ENCODE assay signal across 24 cellular contexts in genomic region chr15:63080638-63081250, GRCh38. TPM values are rescaled to one million over a fixed set of nuclear protein-coding genes. Genes with fewer than 3 reads are reported as not detected.
DNase-seq lines count a peak whose midpoint lies in the region; ATAC-seq and TF ChIP-seq lines count a peak whose summit lies in the region.
"Had no signal": no experiment of that assay in that cellular context is flagged by ENCODE, and none has a peak within 500 bp of the region (broad histone marks: within the 10 kb centered on the region; RNA-seq: fewer than 3 reads in every experiment).

No MANE protein-coding gene starts in this region.

- peak overlapping the region; percentile 33 for H3K14ac ChIP-seq in trophoblast cell (ENCODE audit: low read length)

- H3K9me3 ChIP-seq in GM23248 (ENCODE audit: low read depth) = no peaks in the 10 kb centered on the region
- H3K9me3 ChIP-seq in gastroesophageal sphincter = no peaks in the 10 kb centered on the region
- no peaks in the 10 kb centered on the region for H3K9me3 ChIP-seq in trophoblast cell (ENCODE audit: insufficient read depth, low read depth, low read length)
- no peaks in the 10 kb centered on the region for H3K9me3 ChIP-seq in T-helper 17 cell (ENCODE audit: control insufficient read depth, low read length, poor library complexity, severe bottlenecking)
- H3K9me3 ChIP-seq: breast epithelium, HAP-1, thyroid gland had no signal

- H2AFZ ChIP-seq in GM23248 = peak overlapping the region; percentile 20; the same call in 1 of the 2 replicates
- H2AFZ ChIP-seq in trophoblast cell (ENCODE audit: insufficient read depth, low read length, poor library complexity) = no peak overlapping the region

- no peak overlapping the region for H2AK5ac ChIP-seq in trophoblast cell (ENCODE audit: low read length)

- peak overlapping the region; percentile 52 for H4K91ac ChIP-seq in trophoblast cell (ENCODE audit: low read depth, low read length)

- H3F3A ChIP-seq in GM23248 (ENCODE audit: insufficient read depth) = peaks cover 4% of the 10 kb centered on the region; the same call in 1 of the 2 replicates

- no peak for TF ChIP-seq CTCF in gastroesophageal sphincter (IDR thresholded peaks at IDR 0.05)

- H3K9me2 ChIP-seq in GM23248 (ENCODE audit: insufficient read depth) = no peaks in the 10 kb centered on the region

- no peak overlapping the region for H3K4me3 Mint-ChIP-seq in T-helper 17 cell
- H3K4me3 Mint-ChIP-seq: CD4-positive, alpha-beta memory T cell; naive thymus-derived CD8-positive, alpha-beta T cell had no signal

- H2BK5ac ChIP-seq in trophoblast cell (ENCODE audit: low read depth, low read length, poor library complexity) = peak overlapping the region; percentile 35

- peaks cover 61% of the 10 kb centered on the region for H3K27me3 Mint-ChIP-seq in T-helper 17 cell

- H4K8ac ChIP-seq in trophoblast cell (ENCODE audit: low read depth, low read length) = no peak overlapping the region

- no peaks in the 10 kb centered on the region for H4K20me1 ChIP-seq in GM23248 (ENCODE audit: insufficient read depth)

- H3K79me2 ChIP-seq in GM23248 (ENCODE audit: insufficient read depth) = no peaks in the 10 kb centered on the region
- no peaks in the 10 kb centered on the region for H3K79me2 ChIP-seq in trophoblast cell (ENCODE audit: control insufficient read depth, insufficient read depth, low read length, poor library complexity)

- H3K27ac Mint-ChIP-seq in T-helper 17 cell = no peak overlapping the region
- H3K27ac Mint-ChIP-seq: CD4-positive, alpha-beta memory T cell had no signal

- H3K4me2 ChIP-seq in GM23248 (ENCODE audit: unreplicated experiment) = peak overlapping the region; percentile 17
- no peak overlapping the region for H3K4me2 ChIP-seq in trophoblast cell (ENCODE audit: low read length)

- DNase-seq in GM23248 = peak; percentile 29
- peak; percentile 73 for DNase-seq in NCI-H1694 (lab: John Stamatoyannopoulos, UW)
- DNase-seq in trophoblast cell = no peak
- no peak for DNase-seq in T-helper 17 cell
- no peak for DNase-seq in Kasumi-1 (lab: John Stamatoyannopoulos, UW)
- DNase-seq: activated CD4-positive, alpha-beta T cell treated with anti-CD3 and anti-CD28 coated beads, Interleukin-2, amount 50 U/mL, for 1 hour; activated CD8-positive, alpha-beta memory T cell treated with anti-CD3 and anti-CD28 coated beads, Interleukin-2, amount 50 U/mL, for 4 hours; activated effector memory CD4-positive, alpha-beta T cell treated with Interleukin-2 at 50 U/mL for 16 hours; CD4-positive, alpha-beta memory T cell; dermis blood vessel endothelial cell; DMS79 treated with DMSO at 0.1 percent for 48 hours; Karpas-422; naive thymus-derived CD8-positive, alpha-beta T cell; NCI-H1048; NCI-H526; SHP77 treated with DMSO at 0.1 percent for 48 hours; stimulated activated CD4-positive, alpha-beta T cell treated with anti-CD3 and anti-CD28 coated beads, Interleukin-1b, Interleukin-23, amount 100 ng/mL, for 48 hours; stimulated activated naive CD4-positive, alpha-beta T cell; T-helper 1 cell; thyroid gland had no signal

- H3K4me1 Mint-ChIP-seq in T-helper 17 cell = peaks cover 7% of the 10 kb centered on the region

- peaks cover 22% of the 10 kb centered on the region for H3K79me1 ChIP-seq in trophoblast cell (ENCODE audit: low read length)

- H4K12ac ChIP-seq in trophoblast cell (ENCODE audit: low read depth, low read length) = no peak overlapping the region

- H3K36me3 ChIP-seq in GM23248 (ENCODE audit: low read depth) (no peaks in the 10 kb centered on the region), gastroesophageal sphincter (no peaks in the 10 kb centered on the region), trophoblast cell (ENCODE audit: control insufficient read depth in 1 of 2, insufficient read depth in 2 of 2, low read length in 2 of 2) (no peaks in the 10 kb centered on the region)
- H3K36me3 ChIP-seq: breast epithelium, HAP-1, thyroid gland had no signal

- H3K9ac ChIP-seq in GM23248 = no peak overlapping the region
- no peak overlapping the region for H3K9ac ChIP-seq in trophoblast cell (ENCODE audit: low read length)

- no peak overlapping the region for H3K23ac ChIP-seq in trophoblast cell (ENCODE audit: low read length)

- H3K27me3 ChIP-seq in GM23248 (replicated peaks; ENCODE audit: insufficient read depth) = no peaks in the 10 kb centered on the region
- no peaks in the 10 kb centered on the region for H3K27me3 ChIP-seq in gastroesophageal sphincter
- H3K27me3 ChIP-seq in trophoblast cell (ENCODE audit: insufficient read depth, low read length) = no peaks in the 10 kb centered on the region
- H3K27me3 ChIP-seq: breast epithelium, thyroid gland had no signal

- H3K4me3 ChIP-seq in GM23248 (no peak overlapping the region), gastroesophageal sphincter (no peak overlapping the region), trophoblast cell (ENCODE audit: low read depth, low read length) (no peak overlapping the region)
- H3K4me3 ChIP-seq: breast epithelium, HAP-1, thyroid gland had no signal

- no peak for TF ChIP-seq POLR2A in gastroesophageal sphincter (IDR thresholded peaks at IDR 0.05)

- peaks cover 15% of the 10 kb centered on the region for H3K4me1 ChIP-seq in GM23248 (ENCODE audit: insufficient read depth)
- peaks cover 12 to 68% (median 14%) of the 10 kb centered on the region in 3 donors for H3K4me1 ChIP-seq in gastroesophageal sphincter
- peaks cover 26 to 34% of the 10 kb centered on the region in 2 experiments for H3K4me1 ChIP-seq in trophoblast cell (ENCODE audit: control insufficient read depth in 1 of 2, insufficient read depth in 2 of 2, low read length in 2 of 2)
- H3K4me1 ChIP-seq: breast epithelium had no signal

- no peak for TF ChIP-seq EP300 in gastroesophageal sphincter (IDR thresholded peaks at IDR 0.05)

- H2BK12ac ChIP-seq in trophoblast cell (ENCODE audit: low read length) = peak overlapping the region; percentile 51

- H2BK120ac ChIP-seq in trophoblast cell (ENCODE audit: insufficient read depth, low read length, poor library complexity) = peak overlapping the region; percentile 37

- in situ Hi-C loops in GM23248 (cut with MboI) = no loop called here

- no peaks in the 10 kb centered on the region for H3K36me3 Mint-ChIP-seq in T-helper 17 cell (ENCODE audit: low read depth)
- H3K36me3 Mint-ChIP-seq: CD4-positive, alpha-beta memory T cell; naive thymus-derived CD8-positive, alpha-beta T cell had no signal

- H3K27ac ChIP-seq in GM23248 (no peak overlapping the region), gastroesophageal sphincter (peak overlapping the region; percentile 10 to 76 (median 73)), trophoblast cell (ENCODE audit: low read depth, low read length) (no peak overlapping the region)
- H3K27ac ChIP-seq: thyroid gland had no signal

- WGBS in GM23248 (ENCODE audit: low coverage in 1 of 2, low lambda C conversion rate in 2 of 2, missing lambda C conversion rate in 2 of 2), 2 experiments = 56 to 57% methylated on average over 10 of the region's 10 CpGs
- 50 to 84% methylated on average over 7 of the region's 10 CpGs for WGBS in gastroesophageal sphincter (ENCODE audit: low coverage in 1 of 2), 2 donors
- WGBS in trophoblast cell (ENCODE audit: extremely low coverage, insufficient coverage, insufficient read length) = no CpG with 5 or more reads among the region's 10 CpGs

- no peak overlapping the region for H3K4ac ChIP-seq in trophoblast cell (ENCODE audit: low read depth, low read length)

- ATAC-seq in gastroesophageal sphincter (peak; percentile 55), GM18868 (IDR thresholded peaks at IDR 0.05; ENCODE audit: unreplicated experiment) (no peak), T-helper 17 cell (no peak)
- ATAC-seq: naive thymus-derived CD8-positive, alpha-beta T cell had no signal

- no peak overlapping the region for H3K18ac ChIP-seq in trophoblast cell (ENCODE audit: low read length)

RNA-seq across cellular contexts. Expression of gene TPM1, which starts 38.2 kb away (rescaled TPM):
- 1,935 and 2,012 TPM in 2 replicates for total RNA-seq in GM23248 (2014; rRNA removed; shearing (Covaris generic))
- 3,029 and 3,072 TPM in 2 replicates for polyA plus RNA-seq in GM23248 (2016; fragmentation: Nextera tagmentation; extraction: Ambion mirVana)
- total RNA-seq in gastroesophageal sphincter = 1,000 to 10,000 TPM; 3,599 to 7,152 (median 6,397) TPM
- 3,520 and 3,660 TPM in 2 replicates for polyA plus RNA-seq in trophoblast cell (2013)
- 10 to 100 TPM; 10.4 to 32.4 TPM for total RNA-seq in T-helper 17 cell

RNA-seq across cellular contexts. Expression of gene LACTB, which starts 40.9 kb away (rescaled TPM):
- 27.1 and 27.3 TPM in 2 replicates for total RNA-seq in GM23248 (2014; rRNA removed; shearing (Covaris generic))
- polyA plus RNA-seq in GM23248 (2016; fragmentation: Nextera tagmentation; extraction: Ambion mirVana) = 35.8 and 39.7 TPM in 2 replicates
- total RNA-seq in gastroesophageal sphincter (10 to 100 TPM; 15.6 to 20.8 (median 17.3) TPM), T-helper 17 cell (10 to 100 TPM in 1 of 2 donors, 1 to 10 TPM in 1; 9.0 to 11.0 TPM)
- polyA plus RNA-seq in trophoblast cell (2013) = 24.4 and 24.9 TPM in 2 replicates

Comparison
In these comparisons a context has a peak if more than half of its experiments do, and no peak if none do; other contexts are left out.
1. DNase-seq: peak in GM23248 (single experiment) and NCI-H1694 (single experiment); none in trophoblast cell (0 of 2), T-helper 17 cell (0 of 3) and Kasumi-1 (0 of 2).
2. H3K27ac ChIP-seq: peak in gastroesophageal sphincter (4 of 4); none in GM23248 (single experiment) and trophoblast cell (single experiment).
3. RNA of gene TPM1, which starts 38.2 kb away (total RNA-seq): 3,599 to 7,152 TPM in gastroesophageal sphincter and 1,935 to 2,012 TPM in GM23248; 10.4 to 32.4 TPM in T-helper 17 cell; every median in the first group is over 10 times any median in the second.